8 cellular contexts compared by ENCODE assay signal in genomic region chr11:43879789-43880639, GRCh38. TPM values are rescaled to one million over a fixed set of nuclear protein-coding genes. Genes with fewer than 3 reads are reported as not detected.
A peak's percentile ranks its signal among the peaks of the same experiment; 100 is the strongest.
DNase-seq lines count a peak whose midpoint lies in the region.

No MANE protein-coding gene starts in this region.

- H3K27ac Mint-ChIP-seq in activated CD4-positive, alpha-beta memory T cell treated with anti-CD3 and anti-CD28 coated beads, Interleukin-2, amount 10 ng/mL, durations not matched to agents 7 days and 5 days, result peak overlapping the region; percentile 72

- CTCF ChIA-PET in activated CD4-positive, alpha-beta memory T cell treated with anti-CD3 and anti-CD28 coated beads, Interleukin-2, amount 10 ng/mL, durations not matched to agents 7 days and 5 days (lab: Charles Lee), result interaction anchor here (1.0 kb wide), 1 partner anchor 54 kb away, joined by 3 read pairs; no protein-coding TSS in a partner anchor

- peaks cover 23% of the 10 kb centered on the region for H3K4me1 Mint-ChIP-seq in activated CD4-positive, alpha-beta memory T cell treated with anti-CD3 and anti-CD28 coated beads, Interleukin-2, amount 10 ng/mL, durations not matched to agents 7 days and 5 days

- POLR2A ChIA-PET in activated CD4-positive, alpha-beta memory T cell treated with anti-CD3 and anti-CD28 coated beads, Interleukin-2, amount 10 ng/mL, durations not matched to agents 7 days and 5 days (lab: Charles Lee), result interaction anchor here (1.1 kb wide), 1 partner anchor 9 kb away, joined by 3 read pairs; no protein-coding TSS in a partner anchor

- H3K27ac ChIP-seq in iPS-20b (ENCODE audit: low read length) (no peak overlapping the region), subcutaneous abdominal adipose tissue (ENCODE audit: low read depth, low read length) (peak overlapping the region; percentile 66)

- H3K4me1 ChIP-seq in iPS-20b (ENCODE audit: insufficient read depth, low read length), result no peaks in the 10 kb centered on the region
- peaks cover 7 to 24% (median 20%) of the 10 kb centered on the region in 5 donors for H3K4me1 ChIP-seq in subcutaneous abdominal adipose tissue (ENCODE audit: control insufficient read depth in 5 of 5, insufficient read depth in 5 of 5, low read length in 5 of 5)

- H3K9ac ChIP-seq in iPS-20b (ENCODE audit: low read depth, low read length) (no peak overlapping the region), subcutaneous abdominal adipose tissue (ENCODE audit: low read length in 5 of 5) (peak overlapping the region in 3 of 5 donors; percentile 92 to 97 (median 94))

- H3K4me3 ChIP-seq in iPS-20b (ENCODE audit: low read length) (peak overlapping the region; percentile 96), subcutaneous abdominal adipose tissue (ENCODE audit: low read depth in 1 of 5, low read length in 5 of 5) (peak overlapping the region; percentile 87 to 99 (median 98))

- H3K27me3 ChIP-seq in iPS-20b (ENCODE audit: insufficient read depth, low read length), result peaks cover 55% of the 10 kb centered on the region
- peaks cover 10 to 29% (median 20%) of the 10 kb centered on the region in 5 donors for H3K27me3 ChIP-seq in subcutaneous abdominal adipose tissue (ENCODE audit: control insufficient read depth in 5 of 5, insufficient read depth in 4 of 5, low read length in 5 of 5)

- H3K36me3 ChIP-seq in iPS-20b (ENCODE audit: insufficient read depth, low read depth, low read length) (peaks cover 8% of the 10 kb centered on the region), subcutaneous abdominal adipose tissue (ENCODE audit: control insufficient read depth in 5 of 5, insufficient read depth in 5 of 5, low read length in 5 of 5) (peaks cover 18 to 24% (median 22%) of the 10 kb centered on the region in 5 donors)

- H3K4me3 Mint-ChIP-seq in activated CD4-positive, alpha-beta memory T cell treated with anti-CD3 and anti-CD28 coated beads, Interleukin-2, amount 10 ng/mL, durations not matched to agents 7 days and 5 days, result peak overlapping the region; percentile 92

- H3K27me3 Mint-ChIP-seq in activated CD4-positive, alpha-beta memory T cell treated with anti-CD3 and anti-CD28 coated beads, Interleukin-2, amount 10 ng/mL, durations not matched to agents 7 days and 5 days, result peaks cover 26% of the 10 kb centered on the region

- H3K9me3 ChIP-seq in iPS-20b (ENCODE audit: insufficient read depth, low read depth, low read length) (no peaks in the 10 kb centered on the region), subcutaneous abdominal adipose tissue (ENCODE audit: control insufficient read depth in 5 of 5, low read length in 5 of 5) (no peaks in the 10 kb centered on the region)

- H3K9me3 Mint-ChIP-seq in activated CD4-positive, alpha-beta memory T cell treated with anti-CD3 and anti-CD28 coated beads, Interleukin-2, amount 10 ng/mL, durations not matched to agents 7 days and 5 days, result peaks cover 8% of the 10 kb centered on the region

- peaks cover 20% of the 10 kb centered on the region for H3K36me3 Mint-ChIP-seq in activated CD4-positive, alpha-beta memory T cell treated with anti-CD3 and anti-CD28 coated beads, Interleukin-2, amount 10 ng/mL, durations not matched to agents 7 days and 5 days (ENCODE audit: low read depth)

- peak; percentile 30 for DNase-seq in NCI-H748 (lab: John Stamatoyannopoulos, UW; ENCODE audit: unreplicated experiment)
- DNase-seq in NCI-H748 treated with DMSO at 0.1 percent for 48 hours (lab: John Stamatoyannopoulos, UW), result no peak
- DNase-seq in activated CD4-positive, alpha-beta memory T cell treated with anti-CD3 and anti-CD28 coated beads, Interleukin-2, amount 10 ng/mL, durations not matched to agents 7 days and 5 days, result no peak
- no peak for DNase-seq in occipital lobe (lab: John Stamatoyannopoulos, UW)
- no peak for DNase-seq in SW 1271 (lab: John Stamatoyannopoulos, UW)
- DNase-seq in superior temporal gyrus (ENCODE audit: extremely low spot score), result no peak

RNA-seq across cellular contexts. Expression of gene ALKBH3, which starts 0.6 kb away (rescaled TPM):
- 10 to 100 TPM; 25.4 to 32.0 TPM for total RNA-seq in activated CD4-positive, alpha-beta memory T cell treated with anti-CD3 and anti-CD28 coated beads, Interleukin-2, amount 10 ng/mL, durations not matched to agents 7 days and 5 days
- 33.5 TPM for total RNA-seq in occipital lobe
